In the genomic region with DNA sequence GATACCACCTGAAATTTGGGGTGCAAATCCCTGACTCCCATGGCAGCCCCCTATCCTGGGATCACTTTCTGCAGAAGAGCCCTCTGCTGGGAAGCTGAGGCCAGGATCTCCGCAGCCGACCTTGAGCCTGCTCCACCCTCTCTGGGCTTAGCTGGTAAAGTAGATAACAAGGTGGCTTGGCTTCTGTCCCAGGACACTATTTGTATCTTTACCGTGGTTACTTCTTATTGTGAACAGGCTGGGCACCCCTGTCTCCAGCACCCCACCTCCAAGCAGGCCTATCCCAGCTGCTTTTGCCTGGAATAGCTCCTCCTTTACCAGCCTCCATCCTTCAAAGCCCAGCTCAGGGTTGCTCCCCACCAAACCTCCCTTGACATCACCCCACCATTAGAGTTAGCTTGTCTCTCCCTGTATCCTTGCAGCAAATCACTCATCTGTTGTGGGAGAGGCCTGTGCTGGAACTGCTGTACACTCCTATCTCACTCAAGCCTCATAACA, we compare ENCODE assay signal across 23 cellular contexts. TPM values are rescaled to one million over a fixed set of nuclear protein-coding genes. Genes with fewer than 3 reads are reported as not detected.
DNase-seq lines count a peak whose midpoint lies in the region; ATAC-seq and TF ChIP-seq lines count a peak whose summit lies in the region.
"Had no signal": no experiment of that assay in that cellular context is flagged by ENCODE, and none has a peak within 500 bp of the region (broad histone marks: within the 10 kb centered on the region; RNA-seq: fewer than 3 reads in every experiment).

No MANE protein-coding gene starts in this region.

- no peak overlapping the region for H3K27ac Mint-ChIP-seq in endodermal cell
- no peak overlapping the region for H3K27ac Mint-ChIP-seq in glutamatergic neuron (ENCODE audit: unreplicated experiment)
- H3K27ac Mint-ChIP-seq: activated naive CD8-positive, alpha-beta T cell treated with anti-CD3 and anti-CD28 coated beads, Interleukin-2, amount 10 ng/mL, durations not matched to agents 7 days and 5 days had no signal

- TF ChIP-seq CTCF in endodermal cell (conservative IDR thresholded peaks at IDR 0.05): peak; percentile 63
- TF ChIP-seq CTCF in glutamatergic neuron (IDR thresholded peaks at IDR 0.05; ENCODE audit: partially characterized antibody, unreplicated experiment): no peak

- H3K36me3 ChIP-seq in endodermal cell (ENCODE audit: control insufficient read depth, insufficient read depth, low read length): no peaks in the 10 kb centered on the region
- H3K36me3 ChIP-seq: BLaER1, left lung, spleen, thyroid gland had no signal

- H3K4me1 ChIP-seq in endodermal cell (ENCODE audit: control insufficient read depth, insufficient read depth, low read length): no peaks in the 10 kb centered on the region
- H3K4me1 ChIP-seq: parathyroid adenoma had no signal

- peak; percentile 84 for ATAC-seq in left colon
- no peak for ATAC-seq in HG03175 (IDR thresholded peaks at IDR 0.05; ENCODE audit: unreplicated experiment)
- ATAC-seq in GM21447 (IDR thresholded peaks at IDR 0.05; ENCODE audit: unreplicated experiment): no peak
- ATAC-seq: activated T-cell treated with anti-CD3 and anti-CD28 coated beads, Interleukin-2, amount 50 U/mL, for 4 hours; left lung had no signal

- H3K27ac ChIP-seq in endodermal cell (ENCODE audit: low read depth, low read length): no peak overlapping the region
- H3K27ac ChIP-seq: 22Rv1, BLaER1, left lung, parathyroid adenoma, thyroid gland had no signal

- 50 to 66% methylated on average over 2 to 3 of the region's 3 CpGs for WGBS in endodermal cell (ENCODE audit: insufficient coverage in 1 of 2, insufficient read length in 1 of 2), 2 experiments

- H3K9me3 ChIP-seq in endodermal cell (ENCODE audit: control insufficient read depth, low read length): no peaks in the 10 kb centered on the region
- H3K9me3 ChIP-seq: BLaER1, left lung, spleen, thyroid gland had no signal

- H3K4me3 ChIP-seq in endodermal cell (ENCODE audit: low read length): no peak overlapping the region
- H3K4me3 ChIP-seq: BLaER1, left lung, spleen, thyroid gland had no signal

- peaks cover 3% of the 10 kb centered on the region for H3K27me3 Mint-ChIP-seq in endodermal cell (ENCODE audit: insufficient read depth)
- H3K27me3 Mint-ChIP-seq in glutamatergic neuron (ENCODE audit: unreplicated experiment): peaks cover 2% of the 10 kb centered on the region

- H3K4me3 Mint-ChIP-seq in endodermal cell: no peak overlapping the region
- no peak overlapping the region for H3K4me3 Mint-ChIP-seq in glutamatergic neuron (ENCODE audit: unreplicated experiment)
- H3K4me3 Mint-ChIP-seq: activated naive CD8-positive, alpha-beta T cell treated with anti-CD3 and anti-CD28 coated beads, Interleukin-2, amount 10 ng/mL, durations not matched to agents 7 days and 5 days; activated T-cell treated with anti-CD3 and anti-CD28 coated beads, Interleukin-2, amount 50 U/mL, for 4 hours had no signal

- intact Hi-C loops in left colon (cut with DNase I, micrococcal nuclease): loop anchor here (2.0 to 10.0 kb wide), 4 partner anchors 52 to 458 kb away; no protein-coding TSS in a partner anchor

- H3K9ac ChIP-seq in endodermal cell (ENCODE audit: extremely low read depth, low read length, poor library complexity, severe bottlenecking): no peak overlapping the region
- H3K9ac ChIP-seq: BLaER1, parathyroid adenoma had no signal

- H3K9me3 Mint-ChIP-seq in endodermal cell (no peaks in the 10 kb centered on the region), glutamatergic neuron (ENCODE audit: unreplicated experiment) (no peaks in the 10 kb centered on the region)
- H3K9me3 Mint-ChIP-seq: activated naive CD8-positive, alpha-beta T cell treated with anti-CD3 and anti-CD28 coated beads, Interleukin-2, amount 10 ng/mL, durations not matched to agents 7 days and 5 days; activated T-cell treated with anti-CD3 and anti-CD28 coated beads, Interleukin-2, amount 50 U/mL, for 4 hours had no signal

- no peaks in the 10 kb centered on the region for H3K36me3 Mint-ChIP-seq in endodermal cell (ENCODE audit: low read depth)
- no peaks in the 10 kb centered on the region for H3K36me3 Mint-ChIP-seq in glutamatergic neuron (ENCODE audit: unreplicated experiment)
- H3K36me3 Mint-ChIP-seq: activated naive CD8-positive, alpha-beta T cell treated with anti-CD3 and anti-CD28 coated beads, Interleukin-2, amount 10 ng/mL, durations not matched to agents 7 days and 5 days had no signal

- no peaks in the 10 kb centered on the region for H3K4me1 Mint-ChIP-seq in endodermal cell
- no peaks in the 10 kb centered on the region for H3K4me1 Mint-ChIP-seq in glutamatergic neuron (ENCODE audit: low read depth, unreplicated experiment)

- peak; percentile 34 for DNase-seq in activated effector memory CD4-positive, alpha-beta T cell treated with anti-CD3 and anti-CD28 coated beads, Interleukin-2, amount 50 U/mL, for 16 hours
- DNase-seq in activated effector memory CD4-positive, alpha-beta T cell treated with Interleukin-2 at 50 U/mL for 16 hours: no peak
- DNase-seq in endodermal cell (no peak), left colon (peak; percentile 71 to 73), glutamatergic neuron (no peak), DMS 273 (lab: John Stamatoyannopoulos, UW; ENCODE audit: unreplicated experiment) (no peak)
- DNase-seq: activated CD4-positive, alpha-beta T cell treated with anti-CD3 and anti-CD28 coated beads, Interleukin-2, amount 50 U/mL, for 4 hours; activated naive CD8-positive, alpha-beta T cell treated with anti-CD3 and anti-CD28 coated beads, Interleukin-2, amount 10 ng/mL, durations not matched to agents 7 days and 5 days; activated T-cell treated with anti-CD3 and anti-CD28 coated beads, Interleukin-2, amount 50 U/mL, for 4 hours; caudate nucleus; GF-D8; KBM-7; NCI-H1092 treated with DMSO at 0.1 percent for 48 hours; NCI-H2171 treated with DMSO at 0.1 percent for 48 hours; NCI-H82; spleen; thyroid gland had no signal

- H3K27me3 ChIP-seq in endodermal cell (ENCODE audit: control insufficient read depth, insufficient read depth, low read length, poor library complexity, severe bottlenecking): no peaks in the 10 kb centered on the region
- H3K27me3 ChIP-seq: BLaER1, left lung, spleen, thyroid gland had no signal

RNA-seq across cellular contexts. Expression of a gene that starts 35.2 kb away (rescaled TPM):
- total RNA-seq in endodermal cell (under 1 TPM; 0.60 to 0.62 TPM), left colon (10 to 100 TPM; 14.5 to 20.4 TPM), glutamatergic neuron (ENCODE audit: unreplicated experiment) (0.69 TPM)
- 0.25 TPM for polyA plus RNA-seq in endodermal cell (2013, experiment 1 of 2)
- 0.54 TPM for polyA plus RNA-seq in endodermal cell (2013, experiment 2 of 2)
- total RNA-seq: activated naive CD8-positive, alpha-beta T cell treated with anti-CD3 and anti-CD28 coated beads, Interleukin-2, amount 10 ng/mL, durations not matched to agents 7 days and 5 days; activated T-cell treated with anti-CD3 and anti-CD28 coated beads, Interleukin-2, amount 50 U/mL, for 4 hours had no signal

RNA-seq across cellular contexts. Expression of a gene that starts 40.8 kb away (rescaled TPM):
- total RNA-seq in endodermal cell (10 to 100 TPM; 14.0 to 17.6 TPM), left colon (10 to 100 TPM; 20.0 to 22.1 TPM), glutamatergic neuron (ENCODE audit: unreplicated experiment) (19.7 TPM)
- 18.0 TPM for polyA plus RNA-seq in endodermal cell (2013, experiment 1 of 2)
- polyA plus RNA-seq in endodermal cell (2013, experiment 2 of 2): 19.5 TPM

Comparison
In these comparisons a context has a peak if more than half of its experiments do, and no peak if none do; other contexts are left out.
1. DNase-seq: peak in activated effector memory CD4-positive, alpha-beta T cell treated with anti-CD3 and anti-CD28 coated beads, Interleukin-2, amount 50 U/mL, for 16 hours (single experiment) and left colon (2 of 2); none in activated effector memory CD4-positive, alpha-beta T cell treated with Interleukin-2 at 50 U/mL for 16 hours (single experiment), endodermal cell (single experiment), glutamatergic neuron (single experiment) and DMS 273 (single experiment).